14 cellular contexts compared by ENCODE assay signal in genomic region chr13:40221131-40221459, GRCh38.
DNase-seq lines count a peak whose midpoint lies in the region; ATAC-seq and TF ChIP-seq lines count a peak whose summit lies in the region.
"Had no signal": no experiment of that assay in that cellular context is flagged by ENCODE, and none has a peak within 500 bp of the region (broad histone marks: within the 10 kb centered on the region; RNA-seq: fewer than 3 reads in every experiment).

No MANE protein-coding gene starts in this region.

- no peak for TF ChIP-seq EP300 in tibial nerve (IDR thresholded peaks at IDR 0.05)

- H3K4me3 Mint-ChIP-seq in activated T-cell treated with anti-CD3 and anti-CD28 coated beads, Interleukin-2, amount 50 U/mL, for 4 hours = peak overlapping the region; percentile 33
- H3K4me3 Mint-ChIP-seq in natural killer cell = peak overlapping the region; percentile 32
- H3K4me3 Mint-ChIP-seq: H9, IgD-negative memory B cell had no signal

- intact Hi-C loops in natural killer cell (cut with micrococcal nuclease) = loop anchor here (1.0 to 10.0 kb wide), 2 partner anchors 167 to 444 kb away; partner anchors contain the start of gene FOXO1

- no peak overlapping the region for H3K9ac ChIP-seq in duodenal mucosa (ENCODE audit: low read depth in 1 of 2, low read length in 2 of 2)

- TF ChIP-seq POLR2A in tibial nerve (IDR thresholded peaks at IDR 0.05) = no peak

- H3K4me3 ChIP-seq in duodenal mucosa (ENCODE audit: low read depth in 1 of 2, low read length in 2 of 2) = no peak overlapping the region
- no peak overlapping the region for H3K4me3 ChIP-seq in tibial nerve
- H3K4me3 ChIP-seq in BE2C (ENCODE audit: low read depth, low read length) = no peak overlapping the region
- no peak overlapping the region for H3K4me3 ChIP-seq in foreskin fibroblast (ENCODE audit: low read depth in 1 of 2, low read length in 2 of 2)
- no peak overlapping the region for H3K4me3 ChIP-seq in osteoblast (ENCODE audit: insufficient read depth, low read length)
- H3K4me3 ChIP-seq: ovary, PC-9 had no signal

- peak overlapping the region; percentile 26 for H3K27ac ChIP-seq in duodenal mucosa (ENCODE audit: low read depth, low read length)
- H3K27ac ChIP-seq in tibial nerve = peak overlapping the region; percentile 78 to 94 (median 86)
- no peak overlapping the region for H3K27ac ChIP-seq in osteoblast (ENCODE audit: low read depth, low read length)
- H3K27ac ChIP-seq: PC-9 had no signal

- H3K4me1 Mint-ChIP-seq in activated T-cell treated with anti-CD3 and anti-CD28 coated beads, Interleukin-2, amount 50 U/mL, for 4 hours (ENCODE audit: low read depth) = peaks cover 57% of the 10 kb centered on the region
- H3K4me1 Mint-ChIP-seq in natural killer cell = peaks cover 33 to 34% of the 10 kb centered on the region in 2 donors

- no peak for DNase-seq in activated T-cell treated with anti-CD3 and anti-CD28 coated beads, Interleukin-2, amount 50 U/mL, for 4 hours
- no peak for DNase-seq in activated T-cell treated with anti-CD3 and anti-CD28 coated beads, Interleukin-2, amount 50 U/mL, for 48 hours
- DNase-seq in natural killer cell (no peak), tibial nerve (ENCODE audit: low spot score in 2 of 2) (no peak), BE2C (no peak), foreskin fibroblast (no peak), osteoblast (ENCODE audit: insufficient read length, low spot score, missing footprints) (no peak)
- DNase-seq: aorta, H9, NCI-H2081 treated with DMSO at 0.1 percent for 48 hours, PC-9 had no signal

- no peaks in the 10 kb centered on the region for H3K79me2 ChIP-seq in osteoblast (ENCODE audit: insufficient read depth, low read length)

- 43 to 90% methylated on average over 1 of the region's 1 CpG for WGBS in tibial nerve, 2 donors

- H3K4me2 ChIP-seq in osteoblast (ENCODE audit: insufficient read depth, low read length) = no peak overlapping the region
- H3K4me2 ChIP-seq: PC-9 had no signal

- H3K4me1 ChIP-seq in duodenal mucosa (ENCODE audit: control insufficient read depth in 1 of 2, insufficient read depth in 2 of 2, low read length in 2 of 2) (peaks cover 0 to 7% of the 10 kb centered on the region in 2 donors), tibial nerve (peaks cover 9 to 36% (median 27%) of the 10 kb centered on the region in 4 donors), BE2C (no peaks in the 10 kb centered on the region), osteoblast (ENCODE audit: insufficient read depth, low read length) (peaks cover 13% of the 10 kb centered on the region)

- no peaks in the 10 kb centered on the region for H3K36me3 Mint-ChIP-seq in activated T-cell treated with anti-CD3 and anti-CD28 coated beads, Interleukin-2, amount 50 U/mL, for 4 hours (ENCODE audit: insufficient read depth)
- H3K36me3 Mint-ChIP-seq in natural killer cell = no peaks in the 10 kb centered on the region

- H3K36me3 ChIP-seq in duodenal mucosa (ENCODE audit: control insufficient read depth in 1 of 2, insufficient read depth in 2 of 2, low read length in 2 of 2) = no peaks in the 10 kb centered on the region
- no peaks in the 10 kb centered on the region for H3K36me3 ChIP-seq in tibial nerve
- H3K36me3 ChIP-seq in BE2C = no peaks in the 10 kb centered on the region
- no peaks in the 10 kb centered on the region for H3K36me3 ChIP-seq in osteoblast (ENCODE audit: insufficient read depth, low read length)
- H3K36me3 ChIP-seq: ovary had no signal

- TF ChIP-seq CTCF in natural killer cell (IDR thresholded peaks at IDR 0.05) = no peak
- no peak for TF ChIP-seq CTCF in tibial nerve (IDR thresholded peaks at IDR 0.05)
- TF ChIP-seq CTCF in BE2C (IDR thresholded peaks at IDR 0.05; ENCODE audit: low read depth, low read length) = no peak
- no peak for TF ChIP-seq CTCF in foreskin fibroblast (IDR thresholded peaks at IDR 0.05; ENCODE audit: low read depth, low read length)
- TF ChIP-seq CTCF in osteoblast (IDR thresholded peaks at IDR 0.05; ENCODE audit: extremely low read depth, low read depth, low read length) = no peak

- peaks cover 4% of the 10 kb centered on the region for H3K9me3 Mint-ChIP-seq in activated T-cell treated with anti-CD3 and anti-CD28 coated beads, Interleukin-2, amount 50 U/mL, for 4 hours
- no peaks in the 10 kb centered on the region for H3K9me3 Mint-ChIP-seq in natural killer cell
- H3K9me3 Mint-ChIP-seq: H9, IgD-negative memory B cell had no signal

- H4K20me1 ChIP-seq in osteoblast (ENCODE audit: insufficient read depth, low read length) = no peaks in the 10 kb centered on the region

- H3K27me3 ChIP-seq in duodenal mucosa (ENCODE audit: control insufficient read depth in 1 of 2, insufficient read depth in 2 of 2, low read length in 2 of 2) = no peaks in the 10 kb centered on the region
- no peaks in the 10 kb centered on the region for H3K27me3 ChIP-seq in tibial nerve
- H3K27me3 ChIP-seq in BE2C = no peaks in the 10 kb centered on the region
- H3K27me3 ChIP-seq in osteoblast (ENCODE audit: insufficient read depth, low read length) = peaks cover 5% of the 10 kb centered on the region
- H3K27me3 ChIP-seq: ovary had no signal

- H2AFZ ChIP-seq in osteoblast (ENCODE audit: low read length) = no peak overlapping the region
- H2AFZ ChIP-seq: PC-9 had no signal

- H3K27me3 Mint-ChIP-seq in activated T-cell treated with anti-CD3 and anti-CD28 coated beads, Interleukin-2, amount 50 U/mL, for 4 hours (ENCODE audit: low read depth) = no peaks in the 10 kb centered on the region
- no peaks in the 10 kb centered on the region for H3K27me3 Mint-ChIP-seq in natural killer cell (ENCODE audit: low read depth in 2 of 2)
- H3K27me3 Mint-ChIP-seq: IgD-negative memory B cell had no signal

- H3K9me3 ChIP-seq in duodenal mucosa (ENCODE audit: control insufficient read depth in 1 of 2, low read length in 2 of 2) (no peaks in the 10 kb centered on the region), tibial nerve (no peaks in the 10 kb centered on the region), BE2C (no peaks in the 10 kb centered on the region), osteoblast (ENCODE audit: low read depth, low read length) (no peaks in the 10 kb centered on the region)
- H3K9me3 ChIP-seq: ovary had no signal

- ATAC-seq in activated T-cell treated with anti-CD3 and anti-CD28 coated beads, Interleukin-2, amount 50 U/mL, for 4 hours = no peak
- no peak for ATAC-seq in natural killer cell

- peak overlapping the region; percentile 74 to 88 for H3K27ac Mint-ChIP-seq in natural killer cell
- H3K27ac Mint-ChIP-seq: H9, IgD-negative memory B cell had no signal
